8 cellular contexts compared by ENCODE assay signal in the genomic region with DNA sequence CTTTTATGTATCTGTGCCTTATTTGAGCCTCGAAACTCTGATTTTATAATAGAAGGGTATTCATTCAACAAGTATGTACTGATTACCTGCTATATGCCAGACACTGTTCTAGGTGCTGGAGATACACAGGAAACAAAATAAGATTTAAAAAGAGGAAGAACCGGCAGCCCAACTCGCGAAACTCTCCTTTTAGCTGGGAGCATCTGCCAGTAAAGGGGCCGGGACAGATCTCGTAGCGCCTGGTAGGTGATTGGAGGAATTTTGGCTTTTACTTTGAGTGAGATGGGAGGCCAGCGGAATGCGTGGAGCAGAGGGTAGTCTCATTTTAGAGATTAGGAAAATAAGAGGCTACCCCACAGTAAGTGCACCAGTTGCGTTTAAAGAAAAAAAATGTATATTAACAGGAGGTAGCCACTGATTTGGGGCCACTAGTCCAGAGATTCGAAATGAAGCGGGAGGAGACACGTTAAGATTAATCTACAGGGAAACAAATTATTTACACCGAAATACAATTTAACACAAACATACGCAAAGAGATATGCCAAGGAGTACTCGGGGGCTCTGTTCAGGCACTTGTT. TPM values are rescaled to one million over a fixed set of nuclear protein-coding genes. Genes with fewer than 3 reads are reported as not detected.
DNase-seq lines count a peak whose midpoint lies in the region; ATAC-seq and TF ChIP-seq lines count a peak whose summit lies in the region.

No MANE protein-coding gene starts in this region.

- H3T11ph ChIP-seq in H9 (ENCODE audit: low read length) = no peak overlapping the region

- H3K9me3 Mint-ChIP-seq in H9 = peaks cover 19 to 20% of the 10 kb centered on the region in 2 experiments
- peaks cover 7% of the 10 kb centered on the region for H3K9me3 Mint-ChIP-seq in endothelial cell (ENCODE audit: unreplicated experiment)
- H3K9me3 Mint-ChIP-seq in memory B cell = peaks cover 5% of the 10 kb centered on the region

- no peak overlapping the region for H3K4ac ChIP-seq in H9 (ENCODE audit: low read depth, low read length)

- no peaks in the 10 kb centered on the region for H3F3A ChIP-seq in Loucy (ENCODE audit: low read depth)

- no peak overlapping the region for H2AK5ac ChIP-seq in H9 (ENCODE audit: insufficient read length, low read length)

- H3K79me2 ChIP-seq in H9 (ENCODE audit: insufficient read depth, low read length) (peaks cover 4% of the 10 kb centered on the region; the same call in 1 of the 2 replicates), Loucy (ENCODE audit: insufficient read depth, low read length) (peaks cover 43% of the 10 kb centered on the region)

- H3K27me3 ChIP-seq in H9 (ENCODE audit: insufficient read depth, low read length) = no peaks in the 10 kb centered on the region
- no peaks in the 10 kb centered on the region for H3K27me3 ChIP-seq in Loucy (ENCODE audit: insufficient read depth, low read length, poor library complexity, severe bottlenecking)

- H2BK12ac ChIP-seq in H9 (ENCODE audit: insufficient read length, low read depth, low read length) = no peak overlapping the region

- no peaks in the 10 kb centered on the region for H3K9me3 ChIP-seq in H9 (ENCODE audit: control insufficient read depth, low read depth, low read length)
- peaks cover 9% of the 10 kb centered on the region; the same call in 1 of the 2 replicates for H3K9me3 ChIP-seq in Loucy (ENCODE audit: insufficient read depth, low read depth, low read length)

- H3K18ac ChIP-seq in H9 (ENCODE audit: insufficient read length, low read depth, low read length) = no peak overlapping the region

- DNase-seq in NCI-H82 (lab: John Stamatoyannopoulos, UW) (peak; percentile 55), NCI-H82 treated with DMSO at 0.1 percent for 48 hours (lab: John Stamatoyannopoulos, UW; ENCODE audit: unreplicated experiment) (no peak), H9 (peak; percentile 57), endothelial cell (ENCODE audit: low spot score) (peak; percentile 9), memory B cell (ENCODE audit: low spot score in 2 of 2) (peak; percentile 30 to 36)
- DNase-seq in activated CD4-positive, alpha-beta T cell treated with anti-CD3 and anti-CD28 coated beads for 48 hours = peak; percentile 29

- no peak overlapping the region for H2BK5ac ChIP-seq in H9 (ENCODE audit: insufficient read length, low read length)

- peaks cover 4% of the 10 kb centered on the region for H3K23me2 ChIP-seq in H9 (ENCODE audit: insufficient read length, low read depth, low read length, poor library complexity, severe bottlenecking)

- no peaks in the 10 kb centered on the region for H3K36me3 ChIP-seq in Loucy (ENCODE audit: insufficient read depth, low read length)

- no CpG with 5 or more reads among the region's 16 CpGs for WGBS in H9 (ENCODE audit: extremely low coverage, insufficient read length, low lambda C conversion rate)

- H4K91ac ChIP-seq in H9 (ENCODE audit: insufficient read length, low read depth, low read length) = no peak overlapping the region

- TF ChIP-seq CTCF in H9 (conservative IDR thresholded peaks at IDR 0.05) (no peak), Loucy (conservative IDR thresholded peaks at IDR 0.05; ENCODE audit: low read length) (no peak), endothelial cell (IDR thresholded peaks at IDR 0.05; ENCODE audit: unreplicated experiment) (no peak)

- no peak overlapping the region for H2BK120ac ChIP-seq in H9 (ENCODE audit: low read depth, low read length, poor library complexity, severe bottlenecking)

- H2BK15ac ChIP-seq in H9 (ENCODE audit: low read depth, low read length) = no peak overlapping the region

- H2BK20ac ChIP-seq in H9 (ENCODE audit: low read depth, low read length, poor library complexity, severe bottlenecking) = no peak overlapping the region

- peak; percentile 51 for ATAC-seq in memory B cell (ENCODE audit: low read depth)

- H3K9me2 ChIP-seq in Loucy (replicated peaks; ENCODE audit: low read depth, low read length) = no peaks in the 10 kb centered on the region

- H4K8ac ChIP-seq in H9 (replicated peaks; ENCODE audit: insufficient read length, low read depth, low read length) = no peak overlapping the region

- H3K27ac Mint-ChIP-seq in H9 (peak overlapping the region in 1 of 3 experiments; percentile 30; a peak in 2 of 7 replicates), endothelial cell (ENCODE audit: unreplicated experiment) (peak overlapping the region; percentile 89), memory B cell (peak overlapping the region; percentile 96)

- no peak overlapping the region for H3K23ac ChIP-seq in H9 (ENCODE audit: insufficient read length, low read depth, low read length)

- H3K4me2 ChIP-seq in H9 (ENCODE audit: insufficient read depth, insufficient read length, low read length) (peak overlapping the region; percentile 95), Loucy (ENCODE audit: low read depth, low read length, poor library complexity, severe bottlenecking) (peak overlapping the region; percentile 86)

- H3K36me3 Mint-ChIP-seq in H9 (ENCODE audit: insufficient read depth in 1 of 3, low read depth in 3 of 3) (peaks cover 3 to 4% (median 3%) of the 10 kb centered on the region in 3 experiments; a peak in 2 of 7 replicates), endothelial cell (ENCODE audit: low read depth, unreplicated experiment) (peaks cover 14% of the 10 kb centered on the region), memory B cell (no peaks in the 10 kb centered on the region)

- no peak overlapping the region for H3K56ac ChIP-seq in H9 (ENCODE audit: insufficient read length, low read depth, low read length)

- H3K27ac ChIP-seq in H9 (ENCODE audit: insufficient read length, low read depth, low read length) (no peak overlapping the region), temporal lobe (ENCODE audit: low read depth, low read length) (peak overlapping the region; percentile 79)

- no peaks in the 10 kb centered on the region for H3K79me1 ChIP-seq in H9 (ENCODE audit: insufficient read depth, low read depth, low read length, poor library complexity, severe bottlenecking)

- peak overlapping the region; percentile 94 for H3K4me3 ChIP-seq in Loucy (ENCODE audit: low read length, poor library complexity, severe bottlenecking)

- no peak overlapping the region for H4K5ac ChIP-seq in H9 (ENCODE audit: insufficient read length, low read depth, low read length)

- peaks cover 12 to 13% of the 10 kb centered on the region in 2 experiments for H3K4me1 Mint-ChIP-seq in H9
- H3K4me1 Mint-ChIP-seq in endothelial cell (ENCODE audit: unreplicated experiment) = peaks cover 9% of the 10 kb centered on the region
- peaks cover 8% of the 10 kb centered on the region for H3K4me1 Mint-ChIP-seq in memory B cell

- H4K20me1 ChIP-seq in H9 (ENCODE audit: control insufficient read depth, insufficient read depth, insufficient read length) = no peaks in the 10 kb centered on the region
- H4K20me1 ChIP-seq in Loucy (ENCODE audit: insufficient read depth, low read length, poor library complexity, severe bottlenecking) = peaks cover 20% of the 10 kb centered on the region

- H3K14ac ChIP-seq in H9 (ENCODE audit: insufficient read depth, low read length) = no peak overlapping the region

- H2AFZ ChIP-seq in H9 (ENCODE audit: low read length) (peak overlapping the region; percentile 52), Loucy (ENCODE audit: low read length) (peak overlapping the region; percentile 100)

- H3K27me3 Mint-ChIP-seq in H9 (ENCODE audit: low read depth) = peaks cover 4% of the 10 kb centered on the region; the same call in 1 of the 2 replicates
- H3K27me3 Mint-ChIP-seq in endothelial cell (ENCODE audit: unreplicated experiment) = peaks cover 11% of the 10 kb centered on the region
- H3K27me3 Mint-ChIP-seq in memory B cell = no peaks in the 10 kb centered on the region

- H3K9ac ChIP-seq in H9 (ENCODE audit: extremely low read depth, insufficient read length, low read length) = peak overlapping the region; percentile 27
- H3K9ac ChIP-seq in Loucy (ENCODE audit: low read depth, low read length, poor library complexity, severe bottlenecking) = peak overlapping the region; percentile 91

- H3K4me1 ChIP-seq in H9 (ENCODE audit: insufficient read depth, low read length) (no peaks in the 10 kb centered on the region), Loucy (ENCODE audit: insufficient read depth, low read length, poor library complexity, severe bottlenecking) (peaks cover 26% of the 10 kb centered on the region)

- H3K4me3 Mint-ChIP-seq in H9 (peak overlapping the region; percentile 86 to 92), endothelial cell (ENCODE audit: unreplicated experiment) (peak overlapping the region; percentile 97), memory B cell (peak overlapping the region; percentile 98)

RNA-seq across cellular contexts. Expression of gene MON2, which starts 0.5 kb away (rescaled TPM):
- total RNA-seq in H9 (2021) = 21.9 and 22.3 TPM in 2 replicates
- 31.9 TPM for total RNA-seq in endothelial cell (ENCODE audit: unreplicated experiment)
- 65.6 TPM for total RNA-seq in temporal lobe
